24 cellular contexts compared by ENCODE assay signal in the genomic region with DNA sequence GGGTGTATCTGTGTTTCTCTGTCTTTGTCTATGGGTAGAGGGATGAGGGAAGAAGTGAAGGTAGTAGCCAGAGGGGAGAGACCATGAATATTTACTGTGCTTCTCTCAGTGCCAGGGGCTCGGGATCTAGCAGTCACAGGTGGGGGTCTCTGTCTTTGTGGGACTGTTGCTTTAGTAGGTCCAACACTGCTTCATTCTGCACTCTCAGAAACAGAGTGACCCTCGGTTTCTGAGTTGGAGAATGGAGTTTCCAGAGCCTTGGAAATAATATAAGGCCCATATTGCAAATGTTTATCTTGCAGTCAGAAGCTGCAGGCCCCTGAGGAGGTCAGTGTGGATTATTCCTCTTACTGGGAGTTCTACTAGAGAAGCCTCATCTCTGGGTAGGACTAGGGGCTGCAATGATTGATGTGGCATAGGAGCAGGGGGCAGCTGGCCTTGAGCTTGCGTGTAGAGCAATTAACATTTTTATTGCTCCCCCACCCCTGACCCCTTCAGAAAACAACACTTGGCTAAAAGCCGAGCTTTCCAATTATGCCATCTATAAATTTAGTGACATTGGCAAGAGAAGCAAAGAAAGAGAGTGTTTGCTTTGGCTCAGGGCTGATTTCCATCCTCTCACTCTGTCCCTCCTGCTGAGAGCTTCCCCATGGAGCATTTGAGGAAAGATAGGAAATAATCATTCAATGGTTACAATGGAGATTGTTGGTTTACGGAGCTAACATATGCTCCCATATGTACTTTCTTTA. TPM values are rescaled to one million over a fixed set of nuclear protein-coding genes. Genes with fewer than 3 reads are reported as not detected.
DNase-seq lines count a peak whose midpoint lies in the region; TF ChIP-seq lines count a peak whose summit lies in the region.
"Had no signal": no experiment of that assay in that cellular context is flagged by ENCODE, and none has a peak within 500 bp of the region (broad histone marks: within the 10 kb centered on the region; RNA-seq: fewer than 3 reads in every experiment).

No MANE protein-coding gene starts in this region.

- H3K4me3 Mint-ChIP-seq in endodermal cell (no peak overlapping the region), progenitor cell of endocrine pancreas (ENCODE audit: low read depth) (no peak overlapping the region)
- H3K4me3 Mint-ChIP-seq: CD14-positive monocyte; dendritic cell treated with granulocyte-macrophage colony-stimulating factor and Interleukin-4, amounts not matched to agents 40 ng/mL and 50 ng/mL, for 4 days had no signal

- H3K4me3 ChIP-seq in endodermal cell (ENCODE audit: low read length), result no peak overlapping the region
- no peak overlapping the region for H3K4me3 ChIP-seq in brain microvascular endothelial cell (ENCODE audit: low read depth, low read length)
- H3K4me3 ChIP-seq: lower lobe of right lung had no signal

- H3K4me1 Mint-ChIP-seq in endodermal cell, result peaks cover 48% of the 10 kb centered on the region
- peaks cover 6% of the 10 kb centered on the region for H3K4me1 Mint-ChIP-seq in progenitor cell of endocrine pancreas (ENCODE audit: low read depth)
- H3K4me1 Mint-ChIP-seq: CD14-positive monocyte had no signal

- no peak overlapping the region for H3K9ac ChIP-seq in endodermal cell (ENCODE audit: extremely low read depth, low read length, poor library complexity, severe bottlenecking)

- H3K9me3 Mint-ChIP-seq in endodermal cell (no peaks in the 10 kb centered on the region), progenitor cell of endocrine pancreas (ENCODE audit: low read depth) (no peaks in the 10 kb centered on the region)
- H3K9me3 Mint-ChIP-seq: dendritic cell treated with granulocyte-macrophage colony-stimulating factor and Interleukin-4, amounts not matched to agents 40 ng/mL and 50 ng/mL, for 4 days had no signal

- in situ Hi-C loops in brain microvascular endothelial cell (cut with HindIII; ENCODE audit: low pct_ligation_motif_present, low sequenced_read_pairs), result no loop called here

- H3K27me3 Mint-ChIP-seq in endodermal cell (ENCODE audit: insufficient read depth), result no peaks in the 10 kb centered on the region
- H3K27me3 Mint-ChIP-seq in progenitor cell of endocrine pancreas, result peaks cover 2% of the 10 kb centered on the region
- H3K27me3 Mint-ChIP-seq: dendritic cell treated with granulocyte-macrophage colony-stimulating factor and Interleukin-4, amounts not matched to agents 40 ng/mL and 50 ng/mL, for 4 days had no signal

- peaks cover 21% of the 10 kb centered on the region for H3K4me1 ChIP-seq in endodermal cell (ENCODE audit: control insufficient read depth, insufficient read depth, low read length)
- H3K4me1 ChIP-seq: lower lobe of right lung had no signal

- no peaks in the 10 kb centered on the region for H3K36me3 Mint-ChIP-seq in endodermal cell (ENCODE audit: low read depth)
- no peaks in the 10 kb centered on the region for H3K36me3 Mint-ChIP-seq in progenitor cell of endocrine pancreas (ENCODE audit: insufficient read depth)
- H3K36me3 Mint-ChIP-seq: CD14-positive monocyte had no signal

- H3K27ac Mint-ChIP-seq in endodermal cell, result peak overlapping the region; percentile 50
- no peak overlapping the region for H3K27ac Mint-ChIP-seq in progenitor cell of endocrine pancreas
- H3K27ac Mint-ChIP-seq: CD14-positive monocyte; dendritic cell treated with granulocyte-macrophage colony-stimulating factor and Interleukin-4, amounts not matched to agents 40 ng/mL and 50 ng/mL, for 4 days had no signal

- H3K27ac ChIP-seq in endodermal cell (ENCODE audit: low read depth, low read length) (no peak overlapping the region), brain microvascular endothelial cell (no peak overlapping the region)
- H3K27ac ChIP-seq: lower lobe of right lung had no signal

- 66 to 80% methylated on average over 1 to 5 of the region's 5 CpGs for WGBS in endodermal cell (ENCODE audit: insufficient coverage in 1 of 2, insufficient read length in 1 of 2), 2 experiments

- no peak for TF ChIP-seq CTCF in endodermal cell (conservative IDR thresholded peaks at IDR 0.05)
- TF ChIP-seq CTCF in progenitor cell of endocrine pancreas (IDR thresholded peaks at IDR 0.05; ENCODE audit: unreplicated experiment), result no peak
- TF ChIP-seq CTCF in brain microvascular endothelial cell (IDR thresholded peaks at IDR 0.05; ENCODE audit: low read depth, low read length, missing control alignments), result no peak

- H3K36me3 ChIP-seq in endodermal cell (ENCODE audit: control insufficient read depth, insufficient read depth, low read length) (no peaks in the 10 kb centered on the region), brain microvascular endothelial cell (replicated peaks) (no peaks in the 10 kb centered on the region)
- H3K36me3 ChIP-seq: lower lobe of right lung had no signal

- H3K27me3 ChIP-seq in endodermal cell (ENCODE audit: control insufficient read depth, insufficient read depth, low read length, poor library complexity, severe bottlenecking), result no peaks in the 10 kb centered on the region
- H3K27me3 ChIP-seq in brain microvascular endothelial cell (replicated peaks), result no peaks in the 10 kb centered on the region

- DNase-seq in DMS153 (lab: John Stamatoyannopoulos, UW) (peak; percentile 75), NCI-H1105 treated with DMSO at 0.1 percent for 48 hours (lab: John Stamatoyannopoulos, UW) (peak; percentile 88), NCI-H2227 (lab: John Stamatoyannopoulos, UW; ENCODE audit: unreplicated experiment) (peak; percentile 83), endodermal cell (peak; percentile 57), progenitor cell of endocrine pancreas (ENCODE audit: low spot score, unreplicated experiment) (no peak), brain microvascular endothelial cell (no peak), hippocampal formation (lab: John Stamatoyannopoulos, UW) (no peak), NCI-H1436 treated with DMSO at 0.1 percent for 48 hours (lab: John Stamatoyannopoulos, UW) (no peak)
- DNase-seq: activated CD4-positive, alpha-beta T cell treated with anti-CD3 and anti-CD28 coated beads for 48 hours; activated CD8-positive, alpha-beta memory T cell treated with anti-CD3 and anti-CD28 coated beads, Interleukin-2, amount 50 U/mL, for 48 hours; activated gamma-delta T cell; DMS53; KG1; lower lobe of right lung; NCI-H1048; NK-92 treated with Interleukin-12 subunit alpha and Interleukin-12 subunit beta, amount 100 ng/mL, for 24 hours; occipital lobe; substantia nigra had no signal

- no peaks in the 10 kb centered on the region for H3K9me3 ChIP-seq in endodermal cell (ENCODE audit: control insufficient read depth, low read length)
- H3K9me3 ChIP-seq: lower lobe of right lung had no signal

RNA-seq across cellular contexts. Expression of a gene that starts 55.0 kb away (rescaled TPM):
- under 1 TPM in 1 of 2 donors, not detected in 1; 0.22 TPM for total RNA-seq in endodermal cell
- polyA plus RNA-seq in endodermal cell (2013, experiment 1 of 2), result 0.14 TPM
- not detected for polyA plus RNA-seq in endodermal cell (2013, experiment 2 of 2)
- 0.22 TPM in 1 of 2 replicates, not detected in the other for total RNA-seq in progenitor cell of endocrine pancreas
- total RNA-seq: bronchial epithelial cell, fibroblast of villous mesenchyme, HT-29, lower lobe of right lung had no signal
- polyA plus RNA-seq: adipose tissue, CD14-positive monocyte had no signal

Comparison
In these comparisons a context has a peak if more than half of its experiments do, and no peak if none do; other contexts are left out.
1. DNase-seq: peak in DMS153 (single experiment), NCI-H1105 treated with DMSO at 0.1 percent for 48 hours (single experiment), NCI-H2227 (single experiment) and endodermal cell (single experiment); none in progenitor cell of endocrine pancreas (single experiment), brain microvascular endothelial cell (single experiment), hippocampal formation (0 of 2) and NCI-H1436 treated with DMSO at 0.1 percent for 48 hours (single experiment).